21 cellular contexts compared by ENCODE assay signal in the genomic region with DNA sequence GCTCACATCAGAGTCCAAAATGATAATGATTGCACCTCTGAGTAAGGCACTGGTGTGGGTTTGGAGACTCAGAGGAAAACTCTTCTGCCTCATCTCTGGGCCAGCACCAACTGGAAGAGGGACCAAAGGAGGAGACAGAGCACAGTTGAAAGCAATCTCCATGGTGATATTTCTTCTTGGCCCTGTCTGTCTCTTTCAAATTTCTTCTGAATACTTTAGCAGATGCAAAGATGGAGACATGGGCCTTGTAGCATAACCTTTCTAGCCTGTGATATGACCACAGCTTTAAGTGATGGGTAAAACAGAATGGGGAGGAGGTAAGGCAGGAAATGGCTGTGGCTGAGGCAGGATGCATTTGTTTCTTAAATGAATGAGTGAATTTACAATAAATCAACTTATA. TPM values are rescaled to one million over a fixed set of nuclear protein-coding genes. Genes with fewer than 3 reads are reported as not detected.
A peak's percentile ranks its signal among the peaks of the same experiment; 100 is the strongest.
DNase-seq lines count a peak whose midpoint lies in the region; ATAC-seq, FAIRE-seq and TF ChIP-seq lines count a peak whose summit lies in the region.
"Had no signal": no experiment of that assay in that cellular context is flagged by ENCODE, and none has a peak within 500 bp of the region (broad histone marks: within the 10 kb centered on the region; RNA-seq: fewer than 3 reads in every experiment).

No MANE protein-coding gene starts in this region.

- no peaks in the 10 kb centered on the region for H3K79me2 ChIP-seq in endothelial cell of umbilical vein (ENCODE audit: control insufficient read depth, insufficient read depth, low read length)

- H3K4me3 Mint-ChIP-seq in activated T-cell treated with anti-CD3 and anti-CD28 coated beads, Interleukin-2, amount 50 U/mL, for 72 hours, result peak overlapping the region; percentile 49 to 85
- H3K4me3 Mint-ChIP-seq in activated CD8-positive, alpha-beta T cell treated with anti-CD3 and anti-CD28 coated beads for 36 hours, result peak overlapping the region; percentile 4
- H3K4me3 Mint-ChIP-seq: WTC11 had no signal

- no peak for FAIRE-seq in endothelial cell of umbilical vein (lab: Jason Lieb, UNC)

- no peak overlapping the region for H3K9ac ChIP-seq in endothelial cell of umbilical vein (replicated peaks; ENCODE audit: extremely low read depth, insufficient read depth, low read length)

- TF ChIP-seq POLR2A in endothelial cell of umbilical vein (IDR thresholded peaks at IDR 0.05; ENCODE audit: low read depth, low read length), result no peak

- peak overlapping the region; percentile 96 for H3K27ac Mint-ChIP-seq in activated T-cell treated with anti-CD3 and anti-CD28 coated beads, Interleukin-2, amount 50 U/mL, for 72 hours
- H3K27ac Mint-ChIP-seq in activated CD8-positive, alpha-beta T cell treated with anti-CD3 and anti-CD28 coated beads for 36 hours, result peak overlapping the region; percentile 92
- H3K27ac Mint-ChIP-seq: WTC11 had no signal

- peak; percentile 78 to 81 for ATAC-seq in activated T-cell treated with anti-CD3 and anti-CD28 coated beads, Interleukin-2, amount 50 U/mL, for 72 hours (replicated peaks in 1 of 2)
- peak; percentile 75 for ATAC-seq in activated CD8-positive, alpha-beta T cell treated with anti-CD3 and anti-CD28 coated beads for 36 hours
- ATAC-seq: foreskin keratinocyte, WTC11 had no signal

- no peaks in the 10 kb centered on the region for H3K27me3 Mint-ChIP-seq in activated T-cell treated with anti-CD3 and anti-CD28 coated beads, Interleukin-2, amount 50 U/mL, for 72 hours (ENCODE audit: low read depth)
- H3K27me3 Mint-ChIP-seq in activated CD8-positive, alpha-beta T cell treated with anti-CD3 and anti-CD28 coated beads for 36 hours, result no peaks in the 10 kb centered on the region

- DNase-seq in activated T-cell treated with anti-CD3 and anti-CD28 coated beads, Interleukin-2, amount 50 U/mL, for 72 hours, result peak; percentile 40 to 43
- no peak for DNase-seq in activated T-cell treated with anti-CD3 and anti-CD28 coated beads for 4 hours
- peak; percentile 70 for DNase-seq in activated CD8-positive, alpha-beta T cell treated with anti-CD3 and anti-CD28 coated beads for 36 hours
- peak; percentile 43 for DNase-seq in endothelial cell of umbilical vein (ENCODE audit: low read depth, low spot score)
- no peak for DNase-seq in SHP77 (lab: John Stamatoyannopoulos, UW)
- no peak for DNase-seq in dermis blood vessel endothelial cell
- DNase-seq in NK-92 (lab: John Stamatoyannopoulos, UW; ENCODE audit: unreplicated experiment), result no peak
- no peak for DNase-seq in DMS79 (lab: John Stamatoyannopoulos, UW)
- DNase-seq: aorta, foreskin keratinocyte, hypothalamus, mesenchymal stem cell, MV-4-11, NCI-H187 treated with DMSO at 0.1 percent for 48 hours, Right ventricle myocardium superior, upper lobe of left lung had no signal

- peaks cover 18 to 22% of the 10 kb centered on the region in 2 donors for H3K36me3 Mint-ChIP-seq in activated T-cell treated with anti-CD3 and anti-CD28 coated beads, Interleukin-2, amount 50 U/mL, for 72 hours (ENCODE audit: insufficient read depth in 2 of 2)
- H3K36me3 Mint-ChIP-seq in activated CD8-positive, alpha-beta T cell treated with anti-CD3 and anti-CD28 coated beads for 36 hours (ENCODE audit: low read depth), result peaks cover 33% of the 10 kb centered on the region
- H3K36me3 Mint-ChIP-seq: WTC11 had no signal

- BruUV-seq in endothelial cell of umbilical vein (replicated peaks; lab: Mats Ljungman, UMichigan), result no TSS peak

- H3K9me3 ChIP-seq in endothelial cell of umbilical vein (replicated peaks; ENCODE audit: control insufficient read depth, insufficient read depth, low read length), result no peaks in the 10 kb centered on the region
- H3K9me3 ChIP-seq: prostate gland, upper lobe of left lung had no signal

- no peak overlapping the region for H3K4me2 ChIP-seq in endothelial cell of umbilical vein (ENCODE audit: insufficient read depth, low read length)

- H3K27ac ChIP-seq in endothelial cell of umbilical vein (ENCODE audit: insufficient read depth, low read depth, low read length), result no peak overlapping the region
- H3K27ac ChIP-seq: foreskin keratinocyte, prostate gland had no signal

- dilution Hi-C loops in endothelial cell of umbilical vein (cut with MboI; ENCODE audit: extremely low pct_ligation_motif_present, low sequenced_read_pairs), result no loop called here

- POLR2A ChIA-PET in activated CD8-positive, alpha-beta T cell treated with anti-CD3 and anti-CD28 coated beads for 36 hours (lab: Charles Lee), result interaction anchor here (0.6 to 4.1 kb wide), 5 partner anchors 12 to 235 kb away, joined by 3 to 36 read pairs (median 6); partner anchors contain the start of genes GIMAP2, GIMAP5, GIMAP7 and GIMAP8
- POLR2A ChIA-PET in endothelial cell of umbilical vein (lab: Charles Lee), result interaction anchor here (1.2 kb wide), 1 partner anchor 12 kb away, joined by 3 read pairs; the partner anchor contains the start of gene GIMAP7

- no peaks in the 10 kb centered on the region for H3K36me3 ChIP-seq in endothelial cell of umbilical vein (ENCODE audit: control insufficient read depth in 2 of 2, extremely low read depth in 1 of 2, insufficient read depth in 2 of 2, low read length in 2 of 2)
- H3K36me3 ChIP-seq: prostate gland, upper lobe of left lung had no signal

- no peak overlapping the region for H3K4me3 ChIP-seq in endothelial cell of umbilical vein (replicated peaks in 1 of 3; ENCODE audit: insufficient read depth in 1 of 3, low read depth in 1 of 3, low read length in 3 of 3)
- H3K4me3 ChIP-seq: prostate gland, upper lobe of left lung had no signal

- no peak for TF ChIP-seq CTCF in activated CD8-positive, alpha-beta T cell treated with anti-CD3 and anti-CD28 coated beads for 36 hours (IDR thresholded peaks at IDR 0.05)
- no peak for TF ChIP-seq CTCF in endothelial cell of umbilical vein (IDR thresholded peaks at IDR 0.05; ENCODE audit: extremely low read depth in 1 of 2, insufficient read depth in 1 of 2, low read depth in 1 of 2, low read length in 2 of 2)

- CTCF ChIA-PET in activated CD8-positive, alpha-beta T cell treated with anti-CD3 and anti-CD28 coated beads for 36 hours (lab: Charles Lee), result interaction anchor here (1.0 to 2.0 kb wide), 9 partner anchors 9 to 229 kb away, joined by 3 to 12 read pairs (median 4); partner anchors contain the start of genes GIMAP7 and GIMAP8
- CTCF ChIA-PET in endothelial cell of umbilical vein (lab: Charles Lee), result interaction anchor here (0.7 kb wide), 1 partner anchor 54 kb away, joined by 3 read pairs; no protein-coding TSS in a partner anchor

- H4K20me1 ChIP-seq in endothelial cell of umbilical vein (replicated peaks; ENCODE audit: control insufficient read depth, extremely low read depth, insufficient read depth, low read length), result no peaks in the 10 kb centered on the region

- intact Hi-C loops in activated CD8-positive, alpha-beta T cell treated with anti-CD3 and anti-CD28 coated beads for 36 hours (cut with micrococcal nuclease), result no loop called here
- intact Hi-C loops in endothelial cell of umbilical vein (cut with micrococcal nuclease), result no loop called here

- peaks cover 69% of the 10 kb centered on the region for H3K4me1 Mint-ChIP-seq in activated T-cell treated with anti-CD3 and anti-CD28 coated beads, Interleukin-2, amount 50 U/mL, for 72 hours (ENCODE audit: low read depth)
- peaks cover 68% of the 10 kb centered on the region for H3K4me1 Mint-ChIP-seq in activated CD8-positive, alpha-beta T cell treated with anti-CD3 and anti-CD28 coated beads for 36 hours (ENCODE audit: low read depth)
- H3K4me1 Mint-ChIP-seq: WTC11 had no signal

- H3K9me3 Mint-ChIP-seq in activated T-cell treated with anti-CD3 and anti-CD28 coated beads, Interleukin-2, amount 50 U/mL, for 72 hours, result peaks cover 10 to 14% of the 10 kb centered on the region in 2 donors
- H3K9me3 Mint-ChIP-seq in activated CD8-positive, alpha-beta T cell treated with anti-CD3 and anti-CD28 coated beads for 36 hours, result peaks cover 27% of the 10 kb centered on the region

- H2AFZ ChIP-seq in endothelial cell of umbilical vein (ENCODE audit: low read depth, low read length), result no peak overlapping the region

- no peaks in the 10 kb centered on the region for H3K27me3 ChIP-seq in endothelial cell of umbilical vein (ENCODE audit: control insufficient read depth in 2 of 2, insufficient read depth in 2 of 2, low read length in 2 of 2)
- H3K27me3 ChIP-seq: foreskin keratinocyte, upper lobe of left lung had no signal

- H3K9me1 ChIP-seq in endothelial cell of umbilical vein (replicated peaks; ENCODE audit: control insufficient read depth, extremely low read depth, insufficient read depth, low read length), result no peaks in the 10 kb centered on the region

- H3K4me1 ChIP-seq in endothelial cell of umbilical vein (ENCODE audit: control insufficient read depth, extremely low read depth, insufficient read depth, low read length), result peaks cover 5% of the 10 kb centered on the region
- H3K4me1 ChIP-seq: foreskin keratinocyte, prostate gland had no signal

RNA-seq across cellular contexts. Expression of gene GIMAP7, which starts 12.2 kb away (rescaled TPM):
- 10 to 100 TPM; 45.1 to 50.7 TPM for total RNA-seq in activated T-cell treated with anti-CD3 and anti-CD28 coated beads, Interleukin-2, amount 50 U/mL, for 72 hours
- 10 to 100 TPM; 29.0 to 29.5 TPM for total RNA-seq in activated CD8-positive, alpha-beta T cell treated with anti-CD3 and anti-CD28 coated beads for 36 hours
- total RNA-seq in endothelial cell of umbilical vein, result 42.4 and 51.1 TPM in 2 replicates
- 37.9 and 43.4 TPM in 2 replicates for polyA plus RNA-seq in endothelial cell of umbilical vein
- polyA plus RNA-seq in endothelial cell of umbilical vein (2011; cell fraction: cytosol; rRNA removed), result 73.8 and 77.7 TPM in 2 replicates
- polyA plus RNA-seq in endothelial cell of umbilical vein (2011; cell fraction: nucleus; rRNA removed), result 36.5 and 39.7 TPM in 2 replicates
- 41.9 and 44.3 TPM in 2 replicates for polyA plus RNA-seq in endothelial cell of umbilical vein (2012)
- 36.6 and 38.7 TPM in 2 replicates for polyA minus RNA-seq in endothelial cell of umbilical vein
- not detected for polyA minus RNA-seq in endothelial cell of umbilical vein (2011; cell fraction: cytosol; rRNA and poly(A)+ RNA removed)
- polyA minus RNA-seq in endothelial cell of umbilical vein (2011; cell fraction: nucleus; rRNA and poly(A)+ RNA removed), result 9.5 and 14.5 TPM in 2 replicates
- total RNA-seq in dermis blood vessel endothelial cell, result 111 and 145 TPM in 2 replicates
- total RNA-seq: foreskin keratinocyte, kidney epithelial cell, NCI-H460 had no signal
- polyA plus RNA-seq: foreskin keratinocyte, neural cell had no signal

RNA-seq across cellular contexts. Expression of gene GIMAP8, which starts 52.1 kb away (rescaled TPM):
- 10 to 100 TPM; 10.2 to 13.1 TPM for total RNA-seq in activated T-cell treated with anti-CD3 and anti-CD28 coated beads, Interleukin-2, amount 50 U/mL, for 72 hours
- total RNA-seq in activated CD8-positive, alpha-beta T cell treated with anti-CD3 and anti-CD28 coated beads for 36 hours, result 1 to 10 TPM; 8.6 to 8.7 TPM
- total RNA-seq in endothelial cell of umbilical vein (67.5 and 71.8 TPM in 2 replicates), dermis blood vessel endothelial cell (157 and 178 TPM in 2 replicates)
- polyA plus RNA-seq in endothelial cell of umbilical vein, result 25.3 and 32.2 TPM in 2 replicates
- 36.2 and 42.4 TPM in 2 replicates for polyA plus RNA-seq in endothelial cell of umbilical vein (2011; cell fraction: cytosol; rRNA removed)
- 51.4 and 53.1 TPM in 2 replicates for polyA plus RNA-seq in endothelial cell of umbilical vein (2011; cell fraction: nucleus; rRNA removed)
- polyA plus RNA-seq in endothelial cell of umbilical vein (2012), result 23.3 and 30.6 TPM in 2 replicates
- polyA minus RNA-seq in endothelial cell of umbilical vein, result 61.1 and 65.6 TPM in 2 replicates
- not detected for polyA minus RNA-seq in endothelial cell of umbilical vein (2011; cell fraction: cytosol; rRNA and poly(A)+ RNA removed)
- 31.7 and 33.7 TPM in 2 replicates for polyA minus RNA-seq in endothelial cell of umbilical vein (2011; cell fraction: nucleus; rRNA and poly(A)+ RNA removed)
- total RNA-seq: kidney epithelial cell, NCI-H460 had no signal
- polyA plus RNA-seq: neural cell had no signal

Comparison
In these comparisons a context has a peak if more than half of its experiments do, and no peak if none do; other contexts are left out.
1. DNase-seq: peak in activated T-cell treated with anti-CD3 and anti-CD28 coated beads, Interleukin-2, amount 50 U/mL, for 72 hours (2 of 2), activated CD8-positive, alpha-beta T cell treated with anti-CD3 and anti-CD28 coated beads for 36 hours (single experiment) and endothelial cell of umbilical vein (single experiment); none in activated T-cell treated with anti-CD3 and anti-CD28 coated beads for 4 hours (single experiment), SHP77 (0 of 2), dermis blood vessel endothelial cell (single experiment), NK-92 (single experiment) and DMS79 (single experiment).